In genomic region chr17:3401786-3402185, GRCh38 we compare ENCODE assay signal across 2 cellular contexts.
TF ChIP-seq lines count a peak whose summit lies in the region.

No MANE protein-coding gene starts in this region.

TF ChIP-seq in HepG2, 621 proteins besides CTCF, POLR2A, EP300 and RAD21:
- TF ChIP-seq CEBPB (IDR thresholded peaks at IDR 0.05; ENCODE audit: borderline replicate concordance, low read depth, low read length) (peak; percentile 38; the same call in 1 of the 2 replicates), MAFF (IDR thresholded peaks at IDR 0.05; ENCODE audit: low read depth, low read length) (no peak), USF2 (IDR thresholded peaks at IDR 0.05; ENCODE audit: low read depth, low read length) (no peak), USF2 (CRISPR knock-in tag; IDR thresholded peaks at IDR 0.05; ENCODE audit: borderline replicate concordance) (no peak), AHR (CRISPR knock-in tag; IDR thresholded peaks at IDR 0.05) (no peak)

TF ChIP-seq in IMR-90, 13 proteins besides CTCF, POLR2A, EP300 and RAD21:
- TF ChIP-seq CEBPB (IDR thresholded peaks at IDR 0.05; ENCODE audit: low read depth, low read length) (peak; percentile 26; the same call in 1 of the 2 replicates), CHD1 (IDR thresholded peaks at IDR 0.05; ENCODE audit: low read depth, low read length) (no peak), RFX5 (IDR thresholded peaks at IDR 0.05; ENCODE audit: low read depth, low read length) (no peak), USF2 (IDR thresholded peaks at IDR 0.05; ENCODE audit: low read depth, low read length) (no peak)
